14 cellular contexts compared by ENCODE assay signal in genomic region chr22:32351875-32352274, GRCh38. TPM values are rescaled to one million over a fixed set of nuclear protein-coding genes. Genes with fewer than 3 reads are reported as not detected.
"Had no signal": no experiment of that assay in that cellular context is flagged by ENCODE, and none has a peak within 500 bp of the region (broad histone marks: within the 10 kb centered on the region; RNA-seq: fewer than 3 reads in every experiment).

No MANE protein-coding gene starts in this region.

RNA-seq across cellular contexts. Expression of gene RFPL3, which starts 5.8 kb away (rescaled TPM):
- total RNA-seq: activated B cell treated with CpG ODN at 0.5 μM for 24 hours; activated CD4-positive, alpha-beta memory T cell treated with anti-CD3 and anti-CD28 coated beads for 36 hours; activated CD4-positive, alpha-beta memory T cell treated with anti-CD3 and anti-CD28 coated beads, Interleukin-2, amount 10 ng/mL, durations not matched to agents 7 days and 5 days; activated CD4-positive, alpha-beta T cell treated with anti-CD3 and anti-CD28 coated beads for 36 hours; activated CD4-positive, alpha-beta T cell treated with anti-CD3 and anti-CD28 coated beads, Interleukin-2, amount 10 ng/mL, durations not matched to agents 24 days and 14 days; activated CD4-positive, alpha-beta T cell treated with anti-CD3 and anti-CD28 coated beads, Interleukin-2, amount 10 ng/mL, durations not matched to agents 7 days and 5 days; activated CD8-positive, alpha-beta memory T cell treated with anti-CD3 and anti-CD28 coated beads for 36 hours; activated CD8-positive, alpha-beta memory T cell treated with anti-CD3 and anti-CD28 coated beads, Interleukin-2, amount 10 ng/mL, durations not matched to agents 7 days and 5 days; activated CD8-positive, alpha-beta T cell treated with anti-CD3 and anti-CD28 coated beads for 36 hours; activated CD8-positive, alpha-beta T cell treated with anti-CD3 and anti-CD28 coated beads, Interleukin-2, amount 10 ng/mL, durations not matched to agents 7 days and 5 days; T-helper 1 cell treated with Interleukin-12 subunit alpha and Interleukin-12 subunit beta and Interleukin-4 antibody, amounts not matched to agents 30 ng/mL and 1 ng/mL, for 36 hours; T-helper 17 cell; T-helper 2 cell treated with Interferon-gamma antibody and Interleukin-4, amounts not matched to agents 100 ng/mL and 5 ng/mL, for 36 hours; WTC11 had no signal
